Comparison of ENCODE assay signal across 30 cellular contexts in the genomic region with DNA sequence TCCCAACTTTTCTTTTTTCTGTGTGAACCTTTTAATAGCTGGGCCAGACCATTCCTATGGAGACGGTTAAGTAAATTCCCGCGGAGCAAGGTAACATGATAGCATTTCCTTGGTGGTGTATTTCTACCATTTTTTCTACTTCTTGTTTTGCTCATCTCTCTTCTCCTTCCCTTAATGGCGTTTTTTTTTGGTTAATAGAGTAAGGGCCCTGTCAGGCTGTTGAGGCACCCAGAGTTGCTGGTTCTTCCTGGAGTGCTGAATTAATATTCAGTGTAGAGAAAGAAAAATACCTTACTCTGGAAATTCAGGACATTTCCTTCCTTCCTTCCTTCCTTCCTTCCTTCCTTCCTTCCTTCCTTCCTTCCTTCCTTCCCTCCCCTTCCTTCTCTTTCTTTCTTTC.
DNase-seq lines count a peak whose midpoint lies in the region; FAIRE-seq and TF ChIP-seq lines count a peak whose summit lies in the region.
"Had no signal": no experiment of that assay in that cellular context is flagged by ENCODE, and none has a peak within 500 bp of the region (broad histone marks: within the 10 kb centered on the region; RNA-seq: fewer than 3 reads in every experiment).

No MANE protein-coding gene starts in this region.

- no peak overlapping the region for H3K4me2 ChIP-seq in astrocyte (ENCODE audit: low read length)
- H3K4me2 ChIP-seq: BLaER1 treated with 17β-estradiol and CSF1 and Interleukin-3, amounts not matched to agents 10 nM and 100 nM had no signal

- H3K4me1 ChIP-seq in A673 (ENCODE audit: insufficient read depth, low read length, poor library complexity, severe bottlenecking) (peaks cover 45% of the 10 kb centered on the region), HEK293 (ENCODE audit: control insufficient read depth, insufficient read depth, low read length) (no peaks in the 10 kb centered on the region; the same call in 1 of the 2 replicates), astrocyte (ENCODE audit: insufficient read depth, low read length) (peaks cover 12% of the 10 kb centered on the region)

- H3K27ac Mint-ChIP-seq in astrocyte (ENCODE audit: unreplicated experiment) (peak overlapping the region; percentile 45), MCF 10A (ENCODE audit: low read depth, unreplicated experiment) (no peak overlapping the region), CD14-positive monocyte (no peak overlapping the region)
- H3K27ac Mint-ChIP-seq: B cell had no signal

- no peaks in the 10 kb centered on the region for H3K9me3 ChIP-seq in A673 (ENCODE audit: low read depth, low read length, poor library complexity, severe bottlenecking)
- H3K9me3 ChIP-seq in HEK293 (ENCODE audit: control insufficient read depth, insufficient read depth, low read depth, low read length), result no peaks in the 10 kb centered on the region
- H3K9me3 ChIP-seq in astrocyte (ENCODE audit: insufficient read depth, low read depth, low read length), result no peaks in the 10 kb centered on the region

- no peak overlapping the region for H3K4me3 Mint-ChIP-seq in astrocyte (ENCODE audit: unreplicated experiment)
- H3K4me3 Mint-ChIP-seq in MCF 10A (ENCODE audit: unreplicated experiment), result no peak overlapping the region
- no peak overlapping the region for H3K4me3 Mint-ChIP-seq in CD14-positive monocyte
- H3K4me3 Mint-ChIP-seq: B cell; CD4-positive, alpha-beta memory T cell; CD4-positive, CD25-positive, alpha-beta regulatory T cell; CD8-positive, alpha-beta memory T cell had no signal

- peaks cover 3% of the 10 kb centered on the region for H3K9me3 Mint-ChIP-seq in astrocyte (ENCODE audit: unreplicated experiment)
- no peaks in the 10 kb centered on the region for H3K9me3 Mint-ChIP-seq in MCF 10A (ENCODE audit: unreplicated experiment)
- H3K9me3 Mint-ChIP-seq in CD14-positive monocyte, result peaks cover 0 to 2% (median 0%) of the 10 kb centered on the region in 7 donors
- H3K9me3 Mint-ChIP-seq: CD8-positive, alpha-beta memory T cell had no signal

- POLR2A ChIA-PET in A673 (lab: Charles Lee; ENCODE audit: low non-redundant PET) (no interaction called here), HEK293 (lab: Yijun Ruan, JAX) (no interaction called here), MCF 10A (lab: Yijun Ruan, JAX) (no interaction called here)

- CTCF ChIA-PET in A673 (lab: Charles Lee), result no interaction called here
- CTCF ChIA-PET in HEK293 (lab: Yijun Ruan, JAX), result interaction anchor here (0.6 to 1.2 kb wide), 2 partner anchors 339 to 757 kb away, joined by 3 read pairs; no protein-coding TSS in a partner anchor
- CTCF ChIA-PET in MCF 10A (lab: Yijun Ruan, JAX), result no interaction called here

- H3K4me1 Mint-ChIP-seq in astrocyte (ENCODE audit: low read depth, unreplicated experiment), result peaks cover 18% of the 10 kb centered on the region
- peaks cover 10% of the 10 kb centered on the region for H3K4me1 Mint-ChIP-seq in MCF 10A (ENCODE audit: insufficient read depth, unreplicated experiment)
- peaks cover 23% of the 10 kb centered on the region for H3K4me1 Mint-ChIP-seq in CD14-positive monocyte
- H3K4me1 Mint-ChIP-seq: B cell; CD4-positive, alpha-beta memory T cell; CD4-positive, CD25-positive, alpha-beta regulatory T cell; CD8-positive, alpha-beta memory T cell had no signal

- DNase-seq in A673 (ENCODE audit: low spot score) (peak; percentile 80), astrocyte (ENCODE audit: low read depth) (no peak), left kidney (ENCODE audit: low read depth, low spot score) (peak; percentile 20), MCF 10A (ENCODE audit: unreplicated experiment) (no peak), CD14-positive monocyte (ENCODE audit: low spot score) (no peak), ureter (ENCODE audit: low spot score) (no peak), DMS 273 treated with DMSO at 0.1 percent for 48 hours (lab: John Stamatoyannopoulos, UW) (no peak)
- DNase-seq: 8988T; AML-193; Calu3; CD4-positive, alpha-beta memory T cell; CD4-positive, CD25-positive, alpha-beta regulatory T cell; CD8-positive, alpha-beta memory T cell; COR-L47; DMS153; DMS53; DMS79; DND-41; EL; GDM1 had no signal

- H3K27me3 ChIP-seq in A673 (replicated peaks; ENCODE audit: insufficient read depth, low read depth, low read length, poor library complexity), result no peaks in the 10 kb centered on the region
- H3K27me3 ChIP-seq in astrocyte (ENCODE audit: insufficient read depth, low read length), result peaks cover 6% of the 10 kb centered on the region
- H3K27me3 ChIP-seq: BLaER1 treated with 17β-estradiol and CSF1 and Interleukin-3, amounts not matched to agents 10 nM and 100 nM had no signal

- H2AFZ ChIP-seq in astrocyte (ENCODE audit: low read depth, low read length), result no peak overlapping the region

- intact Hi-C loops in A673 (cut with micrococcal nuclease; ENCODE audit: unreplicated experiment), result loop anchor here (5.0 kb wide), 1 partner anchor 400 kb away; the partner anchor contains the start of gene PELI2
- intact Hi-C loops in MCF 10A (cut with micrococcal nuclease), result no loop called here
- intact Hi-C loops in CD14-positive monocyte (cut with micrococcal nuclease), result no loop called here

- BruUV-seq in A673 (replicated peaks; lab: Mats Ljungman, UMichigan) (no TSS peak), MCF 10A (replicated peaks; lab: Mats Ljungman, UMichigan) (no TSS peak)

- H3K36me3 Mint-ChIP-seq in astrocyte (ENCODE audit: low read depth, unreplicated experiment), result peaks cover 16% of the 10 kb centered on the region
- H3K36me3 Mint-ChIP-seq in MCF 10A (ENCODE audit: insufficient read depth, unreplicated experiment), result no peaks in the 10 kb centered on the region
- no peaks in the 10 kb centered on the region for H3K36me3 Mint-ChIP-seq in CD14-positive monocyte
- H3K36me3 Mint-ChIP-seq: CD4-positive, alpha-beta memory T cell; CD4-positive, CD25-positive, alpha-beta regulatory T cell had no signal

- no peaks in the 10 kb centered on the region for H3K79me2 ChIP-seq in astrocyte (ENCODE audit: insufficient read depth, low read length)

- H3K36me3 ChIP-seq in A673 (ENCODE audit: insufficient read depth, low read length, poor library complexity, severe bottlenecking) (no peaks in the 10 kb centered on the region), HEK293 (ENCODE audit: control insufficient read depth in 2 of 2, insufficient read depth in 1 of 2, low read length in 2 of 2) (no peaks in the 10 kb centered on the region), astrocyte (ENCODE audit: insufficient read depth, low read length) (no peaks in the 10 kb centered on the region)

- FAIRE-seq in astrocyte (lab: Jason Lieb, UNC), result no peak
- FAIRE-seq: A204.1, D721Med, GM12878, GM12892, GM18507, GM19239 had no signal

- no peak for TF ChIP-seq CTCF in A673 (conservative IDR thresholded peaks at IDR 0.05; ENCODE audit: low read depth, low read length)
- TF ChIP-seq CTCF in HEK293 (tag by site-specific recombination; IDR thresholded peaks at IDR 0.05), result no peak
- no peak for TF ChIP-seq CTCF in astrocyte (IDR thresholded peaks at IDR 0.05; ENCODE audit: insufficient read depth, low read depth, low read length)
- TF ChIP-seq CTCF in MCF 10A (IDR thresholded peaks at IDR 0.05; ENCODE audit: unreplicated experiment), result no peak
- no peak for TF ChIP-seq CTCF in CD14-positive monocyte (IDR thresholded peaks at IDR 0.05)

- H3K9ac ChIP-seq in astrocyte (ENCODE audit: low read length), result no peak overlapping the region
- H3K9ac ChIP-seq: BLaER1 treated with 17β-estradiol and CSF1 and Interleukin-3, amounts not matched to agents 10 nM and 100 nM had no signal

- H4K20me1 ChIP-seq in astrocyte (ENCODE audit: insufficient read depth, low read length), result no peaks in the 10 kb centered on the region
- H4K20me1 ChIP-seq: BLaER1 treated with 17β-estradiol and CSF1 and Interleukin-3, amounts not matched to agents 10 nM and 100 nM had no signal

- H3K4me3 ChIP-seq in A673 (ENCODE audit: low read depth, low read length, poor library complexity, severe bottlenecking) (no peak overlapping the region), HEK293 (ENCODE audit: low read depth, low read length) (no peak overlapping the region), astrocyte (ENCODE audit: insufficient read depth, low read depth, low read length) (no peak overlapping the region)
- H3K4me3 ChIP-seq: BLaER1 treated with 17β-estradiol and CSF1 and Interleukin-3, amounts not matched to agents 10 nM and 100 nM; GM12878 had no signal

- peaks cover 4% of the 10 kb centered on the region for H3K27me3 Mint-ChIP-seq in astrocyte (ENCODE audit: low read depth, unreplicated experiment)
- H3K27me3 Mint-ChIP-seq in MCF 10A (ENCODE audit: insufficient read depth, unreplicated experiment), result no peaks in the 10 kb centered on the region
- peaks cover 0 to 1% (median 0%) of the 10 kb centered on the region in 3 donors for H3K27me3 Mint-ChIP-seq in CD14-positive monocyte (ENCODE audit: low read depth in 3 of 3)
- H3K27me3 Mint-ChIP-seq: B cell; CD4-positive, alpha-beta memory T cell; CD4-positive, CD25-positive, alpha-beta regulatory T cell had no signal

- H3K27ac ChIP-seq in A673 (ENCODE audit: low read depth, low read length, poor library complexity, severe bottlenecking) (peak overlapping the region; percentile 90), HEK293 (ENCODE audit: extremely low read depth, low read depth, low read length) (no peak overlapping the region), astrocyte (ENCODE audit: low read depth, low read length) (no peak overlapping the region)
- H3K27ac ChIP-seq: BLaER1 treated with 17β-estradiol and CSF1 and Interleukin-3, amounts not matched to agents 10 nM and 100 nM; C4-2B had no signal

TF ChIP-seq in HEK293, 187 proteins besides CTCF, POLR2A, EP300 and RAD21:
- TF ChIP-seq KLF7 (tag by site-specific recombination; IDR thresholded peaks at IDR 0.05; ENCODE audit: borderline replicate concordance), result no peak
- TF ChIP-seq ZNF366 (tag by site-specific recombination; conservative IDR thresholded peaks at IDR 0.05), result 0 out of 2 replicates have a peak, but pooled peaks have one; percentile 27

Comparison
In these comparisons a context has a peak if more than half of its experiments do, and no peak if none do; other contexts are left out.
1. DNase-seq: peak in A673 (single experiment) and left kidney (single experiment); none in astrocyte (single experiment), MCF 10A (single experiment), CD14-positive monocyte (single experiment), ureter (single experiment) and DMS 273 treated with DMSO at 0.1 percent for 48 hours (single experiment).